8 cellular contexts compared by ENCODE assay signal in genomic region chr2:239143858-239144712, GRCh38.
DNase-seq lines count a peak whose midpoint lies in the region; ATAC-seq and TF ChIP-seq lines count a peak whose summit lies in the region.

No MANE protein-coding gene starts in this region.

- H3K18ac ChIP-seq in neuronal stem cell (ENCODE audit: low read length) = peak overlapping the region; percentile 62

- no peaks in the 10 kb centered on the region for H3K27me3 Mint-ChIP-seq in activated CD4-positive, alpha-beta T cell treated with anti-CD3 and anti-CD28 coated beads, Interleukin-2, amount 10 ng/mL, durations not matched to agents 7 days and 5 days

- no peaks in the 10 kb centered on the region for H3K9me3 Mint-ChIP-seq in activated CD4-positive, alpha-beta T cell treated with anti-CD3 and anti-CD28 coated beads, Interleukin-2, amount 10 ng/mL, durations not matched to agents 7 days and 5 days

- H3K36me3 Mint-ChIP-seq in activated CD4-positive, alpha-beta T cell treated with anti-CD3 and anti-CD28 coated beads, Interleukin-2, amount 10 ng/mL, durations not matched to agents 7 days and 5 days (ENCODE audit: low read depth) = peaks cover 61% of the 10 kb centered on the region

- H3K14ac ChIP-seq in neuronal stem cell (ENCODE audit: low read length) = no peak overlapping the region

- H2AK5ac ChIP-seq in neuronal stem cell (ENCODE audit: low read depth, low read length) = peak overlapping the region; percentile 40

- DNase-seq in DMS 273 (lab: John Stamatoyannopoulos, UW; ENCODE audit: unreplicated experiment) (peak; percentile 53), DMS 273 treated with DMSO at 0.1 percent for 48 hours (lab: John Stamatoyannopoulos, UW) (no peak), HT-29 (ENCODE audit: low spot score) (peak; percentile 12), fibroblast of mammary gland (ENCODE audit: low read depth) (peak; percentile 61), neuronal stem cell (ENCODE audit: low spot score) (peak; percentile 33)
- DNase-seq in activated CD4-positive, alpha-beta T cell treated with anti-CD3 and anti-CD28 coated beads, Interleukin-2, amount 10 ng/mL, durations not matched to agents 7 days and 5 days = peak; percentile 30

- H3K4me1 ChIP-seq in neuronal stem cell (ENCODE audit: control insufficient read depth in 2 of 2, insufficient read depth in 1 of 2, low read depth in 1 of 2, low read length in 2 of 2) = no peaks in the 10 kb centered on the region

- H3K27ac ChIP-seq in neuronal stem cell (replicated peaks; ENCODE audit: low read length) = no peak overlapping the region

- CTCF ChIA-PET in activated CD4-positive, alpha-beta T cell treated with anti-CD3 and anti-CD28 coated beads, Interleukin-2, amount 10 ng/mL, durations not matched to agents 7 days and 5 days (lab: Charles Lee) = interaction anchor here (0.6 to 1.3 kb wide), 5 partner anchors 8 to 218 kb away, joined by 3 read pairs; no protein-coding TSS in a partner anchor

- no peak overlapping the region for H2BK120ac ChIP-seq in neuronal stem cell (ENCODE audit: low read depth, low read length)

- no peak overlapping the region for H2BK12ac ChIP-seq in neuronal stem cell (ENCODE audit: low read length)

- no peak overlapping the region for H3K4ac ChIP-seq in neuronal stem cell (ENCODE audit: low read length)

- H3K9me3 ChIP-seq in neuronal stem cell (replicated peaks in 1 of 2; ENCODE audit: control insufficient read depth in 2 of 2, insufficient read depth in 1 of 2, low read depth in 1 of 2, low read length in 2 of 2) = no peaks in the 10 kb centered on the region

- no peak overlapping the region for H2BK15ac ChIP-seq in neuronal stem cell (ENCODE audit: low read length)

- H3K4me2 ChIP-seq in neuronal stem cell (ENCODE audit: insufficient read depth, low read length, poor library complexity, severe bottlenecking) = no peak overlapping the region

- H3K4me3 Mint-ChIP-seq in activated CD4-positive, alpha-beta T cell treated with anti-CD3 and anti-CD28 coated beads, Interleukin-2, amount 10 ng/mL, durations not matched to agents 7 days and 5 days = no peak overlapping the region

- no peak overlapping the region for H3K23ac ChIP-seq in neuronal stem cell (ENCODE audit: low read depth, low read length, poor library complexity)

- WGBS in neuronal stem cell (ENCODE audit: extremely low coverage in 2 of 2, insufficient read length in 2 of 2, insufficient replicate concordance in 1 of 2), 2 donors = no CpG with 5 or more reads among the region's 29 CpGs

- no peak overlapping the region for H4K91ac ChIP-seq in neuronal stem cell (ENCODE audit: low read depth, low read length, poor library complexity)

- TF ChIP-seq CTCF in fibroblast of mammary gland (conservative IDR thresholded peaks at IDR 0.05; ENCODE audit: control insufficient read depth, insufficient read depth, low read depth, low read length) = peak; percentile 68

- H2BK5ac ChIP-seq in neuronal stem cell (ENCODE audit: low read length) = peak overlapping the region; percentile 17

- H3K27ac Mint-ChIP-seq in activated CD4-positive, alpha-beta T cell treated with anti-CD3 and anti-CD28 coated beads, Interleukin-2, amount 10 ng/mL, durations not matched to agents 7 days and 5 days = no peak overlapping the region

- H3K4me3 ChIP-seq in fibroblast of mammary gland (ENCODE audit: control insufficient read depth, low read depth, low read length) = no peak overlapping the region
- H3K4me3 ChIP-seq in neuronal stem cell (ENCODE audit: low read length in 2 of 2) = no peak overlapping the region

- peaks cover 8% of the 10 kb centered on the region for H3K4me1 Mint-ChIP-seq in activated CD4-positive, alpha-beta T cell treated with anti-CD3 and anti-CD28 coated beads, Interleukin-2, amount 10 ng/mL, durations not matched to agents 7 days and 5 days

- H2AFZ ChIP-seq in neuronal stem cell (ENCODE audit: low read length) = no peak overlapping the region

- no peak overlapping the region for H3K9ac ChIP-seq in neuronal stem cell (ENCODE audit: low read depth, low read length, poor library complexity)

- H3K79me1 ChIP-seq in neuronal stem cell (ENCODE audit: low read depth, low read length) = no peaks in the 10 kb centered on the region

- H4K8ac ChIP-seq in neuronal stem cell (ENCODE audit: low read depth, low read length) = no peak overlapping the region

- POLR2A ChIA-PET in activated CD4-positive, alpha-beta T cell treated with anti-CD3 and anti-CD28 coated beads, Interleukin-2, amount 10 ng/mL, durations not matched to agents 7 days and 5 days (lab: Charles Lee) = no interaction called here

- H3K36me3 ChIP-seq in neuronal stem cell (replicated peaks in 1 of 2; ENCODE audit: control insufficient read depth in 2 of 2, insufficient read depth in 2 of 2, low read length in 2 of 2) = peaks cover 25 to 75% of the 10 kb centered on the region in 2 donors

- no peaks in the 10 kb centered on the region for H3K27me3 ChIP-seq in neuronal stem cell (ENCODE audit: control insufficient read depth in 3 of 3, insufficient read depth in 3 of 3, low read depth in 1 of 3, low read length in 3 of 3)

- ATAC-seq in GM19395 (IDR thresholded peaks at IDR 0.05; ENCODE audit: unreplicated experiment) (no peak), HG03025 (IDR thresholded peaks at IDR 0.05; ENCODE audit: low FRiP score, unreplicated experiment) (no peak)
